In the genomic region with DNA sequence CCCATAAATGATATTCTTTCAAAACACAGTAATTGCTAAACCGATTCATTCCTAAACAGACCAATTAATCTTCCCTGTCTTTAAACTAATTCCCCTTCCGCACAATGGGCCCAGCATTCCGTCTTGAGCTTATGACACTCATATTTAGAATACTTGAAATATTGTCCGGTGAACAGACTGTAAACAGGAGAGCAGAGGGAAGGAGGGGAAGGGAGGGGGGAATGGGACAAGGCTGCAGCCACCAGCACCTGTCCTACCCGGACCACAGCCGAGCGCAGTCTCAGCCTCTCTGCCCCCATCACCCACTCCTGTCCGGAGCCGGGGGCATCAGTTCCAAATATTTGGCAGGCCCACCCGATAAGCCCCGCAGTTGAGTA, we compare ENCODE assay signal across 16 cellular contexts.
DNase-seq lines count a peak whose midpoint lies in the region; ATAC-seq and TF ChIP-seq lines count a peak whose summit lies in the region.
"Had no signal": no experiment of that assay in that cellular context is flagged by ENCODE, and none has a peak within 500 bp of the region (broad histone marks: within the 10 kb centered on the region; RNA-seq: fewer than 3 reads in every experiment).

No MANE protein-coding gene starts in this region.

- TF ChIP-seq CTCF in VCaP (conservative IDR thresholded peaks at IDR 0.05) (no peak), retinal pigment epithelial cell (conservative IDR thresholded peaks at IDR 0.05; ENCODE audit: low read depth, low read length) (no peak)

- H3K27ac ChIP-seq in VCaP (peak overlapping the region; percentile 85), layer of hippocampus (ENCODE audit: low read depth, low read length) (peak overlapping the region; percentile 30)

- DNase-seq in COLO668 (lab: John Stamatoyannopoulos, UW; ENCODE audit: unreplicated experiment) (peak; percentile 79), retinal pigment epithelial cell (ENCODE audit: low read depth) (peak; percentile 32), RPMI8226 (no peak)
- DNase-seq in activated CD4-positive, CD25-positive, alpha-beta regulatory T cell (lab: John Stamatoyannopoulos, UW), result no peak
- DNase-seq: activated CD4-positive, alpha-beta T cell treated with anti-CD3 and anti-CD28 coated beads, Interleukin-2, amount 50 U/mL, for 4 hours; activated naive CD4-positive, alpha-beta T cell treated with anti-CD3 and anti-CD28 coated beads, Interleukin-2, amount 10 ng/mL, durations not matched to agents 7 days and 5 days; activated T-cell treated with anti-CD3 and anti-CD28 coated beads for 4 hours; KG1; mesenchymal stem cell; NCI-H1048; NCI-H774; retina had no signal

- no peak for ATAC-seq in GM21528 (IDR thresholded peaks at IDR 0.05; ENCODE audit: low FRiP score, unreplicated experiment)
- ATAC-seq in GM18520 (IDR thresholded peaks at IDR 0.05; ENCODE audit: unreplicated experiment), result no peak

- no peaks in the 10 kb centered on the region for H3K27me3 ChIP-seq in layer of hippocampus (ENCODE audit: control insufficient read depth, insufficient read depth, low read length)

- no peak overlapping the region for H3K4me3 ChIP-seq in retinal pigment epithelial cell (ENCODE audit: low read length)

Comparison
In these comparisons a context has a peak if more than half of its experiments do, and no peak if none do; other contexts are left out.
1. DNase-seq: peak in COLO668 (single experiment) and retinal pigment epithelial cell (single experiment); none in activated CD4-positive, CD25-positive, alpha-beta regulatory T cell (0 of 4) and RPMI8226 (single experiment).